Comparison of ENCODE assay signal across 15 cellular contexts in the genomic region with DNA sequence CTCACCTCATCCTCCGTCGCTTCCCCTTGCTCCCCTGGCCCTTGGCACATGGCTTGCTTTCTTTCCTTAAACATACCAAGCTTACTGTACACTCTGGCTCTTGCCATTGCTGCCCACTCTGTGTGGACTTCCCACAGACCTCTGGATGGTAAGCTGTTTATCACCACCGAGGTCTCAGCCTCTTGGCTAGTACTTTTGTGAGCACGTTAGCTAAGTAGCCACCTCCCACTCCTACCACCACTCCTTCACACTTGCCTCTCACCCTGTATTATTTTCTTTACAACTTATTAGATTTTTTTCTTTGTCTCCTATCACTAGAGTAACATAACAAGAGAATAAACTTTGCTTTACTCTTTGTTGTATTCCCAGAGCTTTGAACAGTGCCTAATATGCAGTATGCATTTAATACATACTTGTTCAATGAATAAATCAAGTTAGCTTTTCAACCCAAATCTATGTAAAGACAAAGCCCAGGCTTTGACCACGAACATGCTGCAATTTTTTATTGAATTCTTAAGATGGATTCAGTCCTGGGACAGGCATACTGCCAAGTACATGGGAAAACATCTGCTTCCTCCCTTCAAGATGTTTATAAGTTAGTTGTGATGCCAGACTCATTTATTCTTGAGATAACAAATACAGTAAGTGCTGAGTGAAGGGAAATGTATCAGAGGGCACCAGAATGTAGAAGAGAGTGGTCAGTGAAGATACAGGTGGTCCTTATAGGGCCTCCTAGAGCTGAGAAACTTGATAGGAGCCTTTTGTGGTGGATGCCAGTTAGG. TPM values are rescaled to one million over a fixed set of nuclear protein-coding genes. Genes with fewer than 3 reads are reported as not detected.
DNase-seq lines count a peak whose midpoint lies in the region; ATAC-seq and TF ChIP-seq lines count a peak whose summit lies in the region.
"Had no signal": no experiment of that assay in that cellular context is flagged by ENCODE, and none has a peak within 500 bp of the region (broad histone marks: within the 10 kb centered on the region; RNA-seq: fewer than 3 reads in every experiment).

No MANE protein-coding gene starts in this region.

- H3K36me3 ChIP-seq in CD8-positive, alpha-beta T cell (ENCODE audit: insufficient read depth, low read length): no peaks in the 10 kb centered on the region

- no peak for ATAC-seq in CD8-positive, alpha-beta T cell
- no peak for ATAC-seq in GM19463 (IDR thresholded peaks at IDR 0.05; ENCODE audit: unreplicated experiment)

- POLR2A ChIA-PET in CD8-positive, alpha-beta T cell (lab: Charles Lee): no interaction called here

- CTCF ChIA-PET in CD8-positive, alpha-beta T cell (lab: Charles Lee): no interaction called here

- no peaks in the 10 kb centered on the region for H3K9me3 Mint-ChIP-seq in CD8-positive, alpha-beta T cell
- H3K9me3 Mint-ChIP-seq in T-helper 2 cell treated with Interferon-gamma antibody and Interleukin-4, amounts not matched to agents 5 μg/mL and 100 μg/mL, for 36 hours: no peaks in the 10 kb centered on the region

- no peaks in the 10 kb centered on the region for H3K4me1 Mint-ChIP-seq in CD8-positive, alpha-beta T cell (ENCODE audit: low read depth)
- peaks cover 17% of the 10 kb centered on the region for H3K4me1 Mint-ChIP-seq in T-helper 2 cell treated with Interferon-gamma antibody and Interleukin-4, amounts not matched to agents 5 μg/mL and 100 μg/mL, for 36 hours (ENCODE audit: low read depth)

- H3K4me3 ChIP-seq in astrocyte of the spinal cord (ENCODE audit: low read depth, low read length): no peak overlapping the region
- H3K4me3 ChIP-seq in CD8-positive, alpha-beta T cell (ENCODE audit: low read depth, low read length): no peak overlapping the region

- H3K27me3 Mint-ChIP-seq in CD8-positive, alpha-beta T cell (ENCODE audit: low read depth): peaks cover 29% of the 10 kb centered on the region
- peaks cover 36% of the 10 kb centered on the region for H3K27me3 Mint-ChIP-seq in T-helper 2 cell treated with Interferon-gamma antibody and Interleukin-4, amounts not matched to agents 5 μg/mL and 100 μg/mL, for 36 hours (ENCODE audit: low read depth)

- no peak overlapping the region for H3K27ac ChIP-seq in CD8-positive, alpha-beta T cell (ENCODE audit: low read depth, low read length)
- H3K27ac ChIP-seq: C4-2B, RWPE1 had no signal

- in situ Hi-C loops in astrocyte of the spinal cord (cut with HindIII; ENCODE audit: low sequenced_read_pairs): no loop called here

- peak; percentile 65 for DNase-seq in AG09319 (ENCODE audit: extremely low read depth, low read depth)
- peak; percentile 72 for DNase-seq in HCEC 1CT
- peak; percentile 61 for DNase-seq in astrocyte of the spinal cord (ENCODE audit: low read depth, low spot score)
- DNase-seq in left kidney (ENCODE audit: low read depth, low spot score): peak; percentile 10
- no peak for DNase-seq in CD8-positive, alpha-beta T cell
- no peak for DNase-seq in T-helper 2 cell treated with Interferon-gamma antibody and Interleukin-4, amounts not matched to agents 5 μg/mL and 100 μg/mL, for 36 hours (ENCODE audit: low spot score)
- no peak for DNase-seq in cerebellar nuclear complex (lab: John Stamatoyannopoulos, UW)
- DNase-seq: activated CD4-positive, alpha-beta T cell treated with anti-CD3 and anti-CD28 coated beads, Interleukin-2, amount 50 U/mL, for 4 hours; NCI-H1417; NCI-H69 had no signal

- no peak for TF ChIP-seq CTCF in AG09319 (IDR thresholded peaks at IDR 0.05; ENCODE audit: low read depth, low read length)
- no peak for TF ChIP-seq CTCF in astrocyte of the spinal cord (IDR thresholded peaks at IDR 0.05; ENCODE audit: low read depth, low read length)
- no peak for TF ChIP-seq CTCF in CD8-positive, alpha-beta T cell (IDR thresholded peaks at IDR 0.05)

- intact Hi-C loops in CD8-positive, alpha-beta T cell (cut with DNase I, micrococcal nuclease): no loop called here

- no peaks in the 10 kb centered on the region for H3K36me3 Mint-ChIP-seq in CD8-positive, alpha-beta T cell
- H3K36me3 Mint-ChIP-seq in T-helper 2 cell treated with Interferon-gamma antibody and Interleukin-4, amounts not matched to agents 5 μg/mL and 100 μg/mL, for 36 hours (ENCODE audit: low read depth): no peaks in the 10 kb centered on the region

- no peak overlapping the region for H3K27ac Mint-ChIP-seq in CD8-positive, alpha-beta T cell
- H3K27ac Mint-ChIP-seq in T-helper 2 cell treated with Interferon-gamma antibody and Interleukin-4, amounts not matched to agents 5 μg/mL and 100 μg/mL, for 36 hours: no peak overlapping the region
- H3K27ac Mint-ChIP-seq: progenitor cell of endocrine pancreas had no signal

- peaks cover 3% of the 10 kb centered on the region for H3K27me3 ChIP-seq in CD8-positive, alpha-beta T cell (ENCODE audit: insufficient read depth, low read length)

- no peaks in the 10 kb centered on the region for H3K9me3 ChIP-seq in CD8-positive, alpha-beta T cell (ENCODE audit: low read length)

- H3K4me1 ChIP-seq in CD8-positive, alpha-beta T cell (ENCODE audit: insufficient read depth, low read length): no peaks in the 10 kb centered on the region

- no peak overlapping the region for H3K4me3 Mint-ChIP-seq in CD8-positive, alpha-beta T cell
- H3K4me3 Mint-ChIP-seq in T-helper 2 cell treated with Interferon-gamma antibody and Interleukin-4, amounts not matched to agents 5 μg/mL and 100 μg/mL, for 36 hours: no peak overlapping the region

RNA-seq across cellular contexts. Expression of gene MSGN1, which starts 24.9 kb away (rescaled TPM):
- not detected for total RNA-seq in CD8-positive, alpha-beta T cell
- total RNA-seq: progenitor cell of endocrine pancreas; T-helper 2 cell treated with Interferon-gamma antibody and Interleukin-4, amounts not matched to agents 100 ng/mL and 5 ng/mL, for 36 hours had no signal

RNA-seq across cellular contexts. Expression of gene GEN1, which starts 37.4 kb away (rescaled TPM):
- total RNA-seq in CD8-positive, alpha-beta T cell: 1 to 10 TPM; 6.3 to 7.3 TPM

RNA-seq across cellular contexts. Expression of gene SMC6, which starts 37.7 kb away (rescaled TPM):
- total RNA-seq in CD8-positive, alpha-beta T cell: 1 to 10 TPM; 5.0 to 6.2 TPM

Comparison
In these comparisons a context has a peak if more than half of its experiments do, and no peak if none do; other contexts are left out.
1. DNase-seq: peak in AG09319 (single experiment), HCEC 1CT (single experiment), astrocyte of the spinal cord (single experiment) and left kidney (single experiment); none in CD8-positive, alpha-beta T cell (0 of 7), T-helper 2 cell treated with Interferon-gamma antibody and Interleukin-4, amounts not matched to agents 5 μg/mL and 100 μg/mL, for 36 hours (single experiment) and cerebellar nuclear complex (0 of 2).